Comparison of ENCODE assay signal across 8 cellular contexts in genomic region chr2:130372833-130373807, GRCh38. TPM values are rescaled to one million over a fixed set of nuclear protein-coding genes. Genes with fewer than 3 reads are reported as not detected.
DNase-seq lines count a peak whose midpoint lies in the region; ATAC-seq, FAIRE-seq and TF ChIP-seq lines count a peak whose summit lies in the region.

No MANE protein-coding gene starts in this region.

- TSS peak; percentile 46 for BruUV-seq in HepG2 (replicated peaks; lab: Mats Ljungman, UMichigan)

- intact Hi-C loops in HepG2 (cut with micrococcal nuclease; ENCODE audit: unreplicated experiment): no loop called here

- H3K4me1 Mint-ChIP-seq in activated naive CD8-positive, alpha-beta T cell treated with anti-CD3 and anti-CD28 coated beads, Interleukin-2, amount 10 ng/mL, durations not matched to agents 7 days and 5 days: peaks cover 58% of the 10 kb centered on the region

- TF ChIP-seq CTCF in HFF-Myc (IDR thresholded peaks at IDR 0.05; ENCODE audit: low read depth, low read length, missing control alignments) (no peak), HepG2 (CRISPR knock-in tag; IDR thresholded peaks at IDR 0.05) (no peak), tibial nerve (IDR thresholded peaks at IDR 0.05) (peak in 2 of 5 experiments; percentile 8 to 18)

- H3K27ac ChIP-seq in BLaER1: peak overlapping the region; percentile 82
- no peak overlapping the region for H3K27ac ChIP-seq in HepG2 (ENCODE audit: extremely low read length, insufficient read depth, low read length)
- peak overlapping the region; percentile 69 to 90 (median 88) for H3K27ac ChIP-seq in tibial nerve

- POLR2A ChIA-PET in activated naive CD8-positive, alpha-beta T cell treated with anti-CD3 and anti-CD28 coated beads, Interleukin-2, amount 10 ng/mL, durations not matched to agents 7 days and 5 days (lab: Charles Lee): interaction anchor here (0.8 to 1.9 kb wide), 5 partner anchors 11 to 31 kb away, joined by 3 to 26 read pairs (median 4); partner anchors contain the start of genes IMP4 and PTPN18
- POLR2A ChIA-PET in HepG2 (lab: Yijun Ruan, JAX): no interaction called here

- no peak for TF ChIP-seq EP300 in HepG2 (IDR thresholded peaks at IDR 0.05; ENCODE audit: low read depth in 2 of 2, low read length in 2 of 2)
- TF ChIP-seq EP300 in HepG2 (CRISPR knock-in tag; IDR thresholded peaks at IDR 0.05; ENCODE audit: borderline replicate concordance): no peak
- no peak for TF ChIP-seq EP300 in tibial nerve (IDR thresholded peaks at IDR 0.05)

- no peaks in the 10 kb centered on the region for H3K79me2 ChIP-seq in HepG2 (ENCODE audit: insufficient read depth, low read length)

- in situ Hi-C loops in HepG2 (cut with HindIII; ENCODE audit: extremely low pct_ligation_motif_present, low pct_unique_long_range_greater_than_20kb): no loop called here

- 93% methylated on average over 24 of the region's 24 CpGs for WGBS in HepG2 (ENCODE audit: low lambda C conversion rate)
- WGBS in tibial nerve, 2 donors: 48 to 73% methylated on average over 16 to 24 of the region's 24 CpGs

- H3K4me3 Mint-ChIP-seq in activated naive CD8-positive, alpha-beta T cell treated with anti-CD3 and anti-CD28 coated beads, Interleukin-2, amount 10 ng/mL, durations not matched to agents 7 days and 5 days: peak overlapping the region; percentile 95

- H3K9me3 Mint-ChIP-seq in activated naive CD8-positive, alpha-beta T cell treated with anti-CD3 and anti-CD28 coated beads, Interleukin-2, amount 10 ng/mL, durations not matched to agents 7 days and 5 days: no peaks in the 10 kb centered on the region

- H3K27ac Mint-ChIP-seq in activated naive CD8-positive, alpha-beta T cell treated with anti-CD3 and anti-CD28 coated beads, Interleukin-2, amount 10 ng/mL, durations not matched to agents 7 days and 5 days: peak overlapping the region; percentile 76

- FAIRE-seq in HepG2 (lab: Jason Lieb, UNC): no peak

- H3K27me3 ChIP-seq in BLaER1 (no peaks in the 10 kb centered on the region), HepG2 (ENCODE audit: control insufficient read depth in 1 of 2, insufficient read depth in 2 of 2, low read length in 2 of 2) (no peaks in the 10 kb centered on the region; a peak in 1 of 5 replicates), tibial nerve (no peaks in the 10 kb centered on the region)

- H3K36me3 Mint-ChIP-seq in activated naive CD8-positive, alpha-beta T cell treated with anti-CD3 and anti-CD28 coated beads, Interleukin-2, amount 10 ng/mL, durations not matched to agents 7 days and 5 days: peaks cover 28% of the 10 kb centered on the region

- H3K9ac ChIP-seq in BLaER1 (peak overlapping the region; percentile 83), HepG2 (ENCODE audit: insufficient read depth, low read depth, low read length) (no peak overlapping the region)

- peak overlapping the region; percentile 90 for H3K4me3 ChIP-seq in BLaER1
- peak overlapping the region; percentile 87 for H3K4me3 ChIP-seq in HFF-Myc (replicated peaks; ENCODE audit: low read depth, low read length)
- no peak overlapping the region for H3K4me3 ChIP-seq in HepG2 (replicated peaks in 1 of 3; ENCODE audit: insufficient read depth in 1 of 3, low read depth in 2 of 3, low read length in 3 of 3)
- H3K4me3 ChIP-seq in tibial nerve: peak overlapping the region; percentile 72 to 85 (median 74)

- CTCF ChIA-PET in HepG2 (lab: Yijun Ruan, JAX; ENCODE audit: low intra/inter-chr PET ratio, low total read pairs): no interaction called here

- H3K36me3 ChIP-seq in BLaER1 (peaks cover 20% of the 10 kb centered on the region), HepG2 (replicated peaks in 1 of 2; ENCODE audit: control insufficient read depth in 1 of 2, insufficient read depth in 2 of 2, low read length in 2 of 2) (peaks cover 2 to 11% of the 10 kb centered on the region in 2 experiments; a peak in 2 of 5 replicates), tibial nerve (peaks cover 0 to 37% (median 0%) of the 10 kb centered on the region in 3 donors)

- no peak overlapping the region for H2AFZ ChIP-seq in HepG2 (ENCODE audit: low read length)

- TF ChIP-seq POLR2A in HepG2 (IDR thresholded peaks at IDR 0.05; ENCODE audit: insufficient read depth in 1 of 2, low read depth in 2 of 2, low read length in 2 of 2): no peak
- no peak for TF ChIP-seq POLR2A in tibial nerve (IDR thresholded peaks at IDR 0.05)

- TF ChIP-seq RAD21 in HepG2 (CRISPR knock-in tag; IDR thresholded peaks at IDR 0.05): no peak

- H3K9me3 ChIP-seq in BLaER1 (no peaks in the 10 kb centered on the region), HepG2 (ENCODE audit: low read length) (no peaks in the 10 kb centered on the region), tibial nerve (no peaks in the 10 kb centered on the region)

- H3K27me3 Mint-ChIP-seq in activated naive CD8-positive, alpha-beta T cell treated with anti-CD3 and anti-CD28 coated beads, Interleukin-2, amount 10 ng/mL, durations not matched to agents 7 days and 5 days: peaks cover 5% of the 10 kb centered on the region

- DNase-seq in HFF-Myc (ENCODE audit: extremely low read depth, low read depth) (no peak), HepG2 (ENCODE audit: low spot score) (no peak), tibial nerve (ENCODE audit: low spot score in 2 of 2) (no peak), NCI-H146 (lab: John Stamatoyannopoulos, UW) (no peak)
- peak; percentile 40 for DNase-seq in activated naive CD8-positive, alpha-beta T cell treated with anti-CD3 and anti-CD28 coated beads, Interleukin-2, amount 10 ng/mL, durations not matched to agents 7 days and 5 days
- no peak for DNase-seq in NK-92 treated with Interleukin-12 subunit alpha and Interleukin-12 subunit beta, amount 100 ng/mL, for 24 hours (lab: John Stamatoyannopoulos, UW)

- H3K4me1 ChIP-seq in BLaER1: peaks cover 64% of the 10 kb centered on the region
- H3K4me1 ChIP-seq in HepG2 (ENCODE audit: insufficient read depth, low read length): no peaks in the 10 kb centered on the region
- H3K4me1 ChIP-seq in tibial nerve: peaks cover 0 to 53% (median 9%) of the 10 kb centered on the region in 4 donors

- peak overlapping the region; percentile 96 for H3K4me2 ChIP-seq in BLaER1
- no peak overlapping the region for H3K4me2 ChIP-seq in HepG2 (ENCODE audit: low read depth, low read length)

- no peak for ATAC-seq in activated naive CD8-positive, alpha-beta T cell treated with anti-CD3 and anti-CD28 coated beads, Interleukin-2, amount 10 ng/mL, durations not matched to agents 7 days and 5 days (ENCODE audit: low read depth)
- ATAC-seq in HepG2 (no peak), GM21717 (IDR thresholded peaks at IDR 0.05; ENCODE audit: unreplicated experiment) (no peak)

- H4K20me1 ChIP-seq in BLaER1: peaks cover 18% of the 10 kb centered on the region; the same call in 1 of the 2 replicates
- H4K20me1 ChIP-seq in HepG2 (ENCODE audit: insufficient read depth, low read length): no peaks in the 10 kb centered on the region

RNA-seq across cellular contexts. Expression of gene PTPN18, which starts 17.3 kb away (rescaled TPM):
- total RNA-seq in activated naive CD8-positive, alpha-beta T cell treated with anti-CD3 and anti-CD28 coated beads, Interleukin-2, amount 10 ng/mL, durations not matched to agents 7 days and 5 days: 10 to 100 TPM; 57.7 to 64.5 TPM
- total RNA-seq in HepG2 (2016; rRNA removed; fragmentation: Illumina TruSeq; extraction: Trizol) (10.8 and 14.8 TPM in 2 replicates), tibial nerve (10 to 100 TPM; 39.8 to 72.6 (median 54.8) TPM)
- 8.0 and 13.0 TPM in 2 replicates for total RNA-seq in HepG2 (2016; cell fraction: cytosol; rRNA removed; fragmentation: Illumina TruSeq; extraction: Trizol; ENCODE audit: low read depth)
- total RNA-seq in HepG2 (2016; cell fraction: insoluble cytoplasmic fraction; rRNA removed; fragmentation: Illumina TruSeq; extraction: Trizol): 7.6 and 15.8 TPM in 2 replicates
- 16.2 and 20.0 TPM in 2 replicates for total RNA-seq in HepG2 (2016; cell fraction: membrane; rRNA removed; fragmentation: Illumina TruSeq; extraction: Trizol)
- 20.9 and 28.1 TPM in 2 replicates for total RNA-seq in HepG2 (2016; cell fraction: nucleus; rRNA removed; fragmentation: Illumina TruSeq; extraction: Trizol)
- polyA plus RNA-seq in HepG2 (2011; rRNA removed): 39.5 and 39.6 TPM in 2 replicates
- polyA plus RNA-seq in HepG2 (2011; cell fraction: cytosol; rRNA removed): 19.5 and 25.1 TPM in 2 replicates
- 126 and 152 TPM in 2 replicates for polyA plus RNA-seq in HepG2 (2011; cell fraction: nucleus; rRNA removed)
- polyA plus RNA-seq in HepG2 (2012): 18.3 and 19.5 TPM in 2 replicates
- 10.6 and 15.8 TPM in 2 replicates for polyA plus RNA-seq in HepG2 (2016; cell fraction: cytosol; fragmentation: Illumina TruSeq; extraction: Trizol; ENCODE audit: low read depth)
- 14.2 and 24.0 TPM in 2 replicates for polyA plus RNA-seq in HepG2 (2016; cell fraction: insoluble cytoplasmic fraction; fragmentation: Illumina TruSeq; extraction: Trizol; ENCODE audit: low read depth)
- 22.4 and 27.8 TPM in 2 replicates for polyA plus RNA-seq in HepG2 (2016; cell fraction: membrane; fragmentation: Illumina TruSeq; extraction: Trizol; ENCODE audit: low read depth)
- 91.6 and 101 TPM in 2 replicates for polyA plus RNA-seq in HepG2 (2016; cell fraction: nucleus; fragmentation: Illumina TruSeq; extraction: Trizol; ENCODE audit: insufficient read depth, low read depth)
- polyA minus RNA-seq in HepG2 (2011; rRNA and poly(A)+ RNA removed; ENCODE audit: low replicate concordance): 47.1 and 49.5 TPM in 2 replicates
- 13.8 and 15.2 TPM in 2 replicates for polyA minus RNA-seq in HepG2 (2011; cell fraction: cytosol; rRNA and poly(A)+ RNA removed)
- 62.4 and 69.0 TPM in 2 replicates for polyA minus RNA-seq in HepG2 (2011; cell fraction: nucleus; rRNA and poly(A)+ RNA removed)

RNA-seq across cellular contexts. Expression of gene IMP4, which starts 30.4 kb away (rescaled TPM):
- total RNA-seq in activated naive CD8-positive, alpha-beta T cell treated with anti-CD3 and anti-CD28 coated beads, Interleukin-2, amount 10 ng/mL, durations not matched to agents 7 days and 5 days: 10 to 100 TPM; 64.9 to 65.8 TPM
- total RNA-seq in HepG2 (2016; rRNA removed; fragmentation: Illumina TruSeq; extraction: Trizol) (142 and 153 TPM in 2 replicates), tibial nerve (100 to 1,000 TPM in 1 of 4 donors, 10 to 100 TPM in 3; 72.6 to 207 (median 93.3) TPM)
- 85.2 and 85.6 TPM in 2 replicates for total RNA-seq in HepG2 (2016; cell fraction: cytosol; rRNA removed; fragmentation: Illumina TruSeq; extraction: Trizol; ENCODE audit: low read depth)
- 148 and 152 TPM in 2 replicates for total RNA-seq in HepG2 (2016; cell fraction: insoluble cytoplasmic fraction; rRNA removed; fragmentation: Illumina TruSeq; extraction: Trizol)
- 114 and 119 TPM in 2 replicates for total RNA-seq in HepG2 (2016; cell fraction: membrane; rRNA removed; fragmentation: Illumina TruSeq; extraction: Trizol)
- total RNA-seq in HepG2 (2016; cell fraction: nucleus; rRNA removed; fragmentation: Illumina TruSeq; extraction: Trizol): 83.0 and 87.0 TPM in 2 replicates
- polyA plus RNA-seq in HepG2 (2011; rRNA removed): 158 and 167 TPM in 2 replicates
- 161 and 264 TPM in 2 replicates for polyA plus RNA-seq in HepG2 (2011; cell fraction: cytosol; rRNA removed)
- polyA plus RNA-seq in HepG2 (2011; cell fraction: nucleus; rRNA removed): 321 and 379 TPM in 2 replicates
- 91.4 and 129 TPM in 2 replicates for polyA plus RNA-seq in HepG2 (2012)
- polyA plus RNA-seq in HepG2 (2016; cell fraction: cytosol; fragmentation: Illumina TruSeq; extraction: Trizol; ENCODE audit: low read depth): 122 and 142 TPM in 2 replicates
- 167 and 186 TPM in 2 replicates for polyA plus RNA-seq in HepG2 (2016; cell fraction: insoluble cytoplasmic fraction; fragmentation: Illumina TruSeq; extraction: Trizol; ENCODE audit: low read depth)
- polyA plus RNA-seq in HepG2 (2016; cell fraction: membrane; fragmentation: Illumina TruSeq; extraction: Trizol; ENCODE audit: low read depth): 126 and 131 TPM in 2 replicates
- 177 and 185 TPM in 2 replicates for polyA plus RNA-seq in HepG2 (2016; cell fraction: nucleus; fragmentation: Illumina TruSeq; extraction: Trizol; ENCODE audit: insufficient read depth, low read depth)
- 143 and 197 TPM in 2 replicates for polyA minus RNA-seq in HepG2 (2011; rRNA and poly(A)+ RNA removed; ENCODE audit: low replicate concordance)
- 41.3 and 41.8 TPM in 2 replicates for polyA minus RNA-seq in HepG2 (2011; cell fraction: cytosol; rRNA and poly(A)+ RNA removed)
- 91.3 and 103 TPM in 2 replicates for polyA minus RNA-seq in HepG2 (2011; cell fraction: nucleus; rRNA and poly(A)+ RNA removed)

Comparison
In these comparisons a context has a peak if more than half of its experiments do, and no peak if none do; other contexts are left out.
1. H3K4me3 ChIP-seq: peak in BLaER1 (single experiment), HFF-Myc (single experiment) and tibial nerve (4 of 4); none in HepG2 (0 of 3).